5 cellular contexts compared by ENCODE assay signal in genomic region chr20:2909953-2910352, GRCh38.
"Had no signal": no experiment of that assay in that cellular context is flagged by ENCODE, and none has a peak within 500 bp of the region (broad histone marks: within the 10 kb centered on the region; RNA-seq: fewer than 3 reads in every experiment).

No MANE protein-coding gene starts in this region.

- H3K27me3 Mint-ChIP-seq: IgD-negative memory B cell had no signal

- FAIRE-seq: HepG2, HTR-8/SVneo, K562 had no signal

- DNase-seq: IMR-90 had no signal

- H3K4me3 Mint-ChIP-seq: IgD-negative memory B cell had no signal
